ENCODE assay signal across 17 cellular contexts in the genomic region with DNA sequence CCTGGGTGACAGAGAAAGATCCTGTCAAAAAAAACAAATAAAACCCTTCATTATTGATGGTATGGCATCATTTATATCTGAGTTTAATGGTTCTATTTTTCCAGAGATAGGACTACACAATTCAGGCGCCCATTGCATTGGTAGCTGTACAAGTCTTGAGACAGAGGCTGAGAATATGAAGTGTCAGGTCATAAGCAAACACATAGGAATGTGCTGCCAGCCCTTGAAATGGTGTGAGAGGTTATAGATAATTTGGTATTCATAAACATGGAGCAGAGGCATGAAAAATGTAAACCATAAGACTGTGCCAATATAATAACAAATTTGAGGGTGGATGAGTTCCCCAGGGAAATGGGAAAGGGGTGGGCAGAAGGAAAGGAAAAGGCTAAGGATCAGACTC. TPM values are rescaled to one million over a fixed set of nuclear protein-coding genes. Genes with fewer than 3 reads are reported as not detected.
A peak's percentile ranks its signal among the peaks of the same experiment; 100 is the strongest.
DNase-seq lines count a peak whose midpoint lies in the region; ATAC-seq and TF ChIP-seq lines count a peak whose summit lies in the region.
"Had no signal": no experiment of that assay in that cellular context is flagged by ENCODE, and none has a peak within 500 bp of the region (broad histone marks: within the 10 kb centered on the region; RNA-seq: fewer than 3 reads in every experiment).

No MANE protein-coding gene starts in this region.

- TF ChIP-seq EP300 in sigmoid colon (IDR thresholded peaks at IDR 0.05): no peak

- no peaks in the 10 kb centered on the region for H3K36me3 ChIP-seq in left ventricle myocardium inferior
- no peaks in the 10 kb centered on the region for H3K36me3 ChIP-seq in sigmoid colon

- H3K4me3 ChIP-seq in left ventricle myocardium inferior (no peak overlapping the region), sigmoid colon (no peak overlapping the region)

- intact Hi-C loops in left ventricle myocardium inferior (cut with micrococcal nuclease) (loop anchor here (5.0 kb wide), 1 partner anchor 49 kb away; a partner anchor contains a TSS), cardiac septum (cut with DNase I) (loop anchor here (5.0 kb wide), 1 partner anchor 49 kb away; a partner anchor contains a TSS), sigmoid colon (cut with DNase I) (loop anchor here (5.0 kb wide), 1 partner anchor 49 kb away; a partner anchor contains a TSS)

- 83 to 90% methylated on average over 1 of the region's 1 CpG for WGBS in sigmoid colon, 2 donors

- H3K27me3 ChIP-seq in left ventricle myocardium inferior (ENCODE audit: low read depth) (no peaks in the 10 kb centered on the region), sigmoid colon (no peaks in the 10 kb centered on the region)

- H3K9me3 ChIP-seq in left ventricle myocardium inferior (replicated peaks): no peaks in the 10 kb centered on the region
- H3K9me3 ChIP-seq in sigmoid colon: no peaks in the 10 kb centered on the region

- no peak for TF ChIP-seq CTCF in left ventricle myocardium inferior (IDR thresholded peaks at IDR 0.05; ENCODE audit: borderline replicate concordance)
- TF ChIP-seq CTCF in sigmoid colon (IDR thresholded peaks at IDR 0.05): no peak

- no peak for TF ChIP-seq POLR2A in sigmoid colon (IDR thresholded peaks at IDR 0.05)

- H3K27ac ChIP-seq in left ventricle myocardium inferior (replicated peaks): peak overlapping the region; percentile 91
- H3K27ac ChIP-seq in sigmoid colon: peak overlapping the region; percentile 76 to 80 (median 78)

- ATAC-seq in GM18498 (IDR thresholded peaks at IDR 0.05; ENCODE audit: unreplicated experiment) (no peak), GM18873 (IDR thresholded peaks at IDR 0.05; ENCODE audit: low FRiP score, unreplicated experiment) (no peak), HG03135 (IDR thresholded peaks at IDR 0.05; ENCODE audit: unreplicated experiment) (no peak)
- ATAC-seq: CD8-positive, alpha-beta T cell; sciatic nerve had no signal

- peaks cover 73% of the 10 kb centered on the region for H3K4me1 ChIP-seq in left ventricle myocardium inferior
- H3K4me1 ChIP-seq in sigmoid colon: peaks cover 0 to 83% (median 38%) of the 10 kb centered on the region in 4 donors

- DNase-seq in left ventricle myocardium inferior: no peak
- DNase-seq in cardiac septum (ENCODE audit: low spot score): no peak
- peak; percentile 80 for DNase-seq in fibroblast of gingiva (ENCODE audit: low read depth)
- no peak for DNase-seq in sigmoid colon
- DNase-seq in SKM-1 treated with dmso at 0.1 percent for 144 hours (lab: John Stamatoyannopoulos, UW; ENCODE audit: unreplicated experiment): no peak
- DNase-seq: activated CD4-positive, alpha-beta T cell treated with anti-CD3 and anti-CD28 coated beads, Interleukin-2, amount 10 ng/mL, durations not matched to agents 7 days and 5 days; activated naive CD4-positive, alpha-beta T cell; CD8-positive, alpha-beta T cell; DMS79 treated with DMSO at 0.1 percent for 48 hours; H9; NCI-H1436 treated with DMSO at 0.1 percent for 48 hours; RPMI8226; stimulated activated CD4-positive, alpha-beta T cell treated with anti-CD3 and anti-CD28 coated beads, Interleukin-2, amount 100 ng/mL, for 48 hours had no signal

RNA-seq across cellular contexts. Expression of a gene that starts 50.7 kb away (rescaled TPM):
- total RNA-seq in left ventricle myocardium inferior (113 TPM), cardiac septum (68.9 TPM), sigmoid colon (100 to 1,000 TPM; 116 to 208 (median 181) TPM)
- 100 to 1,000 TPM; 133 to 230 (median 180) TPM for polyA plus RNA-seq in sigmoid colon
- total RNA-seq: CD8-positive, alpha-beta T cell had no signal
